In the genomic region with DNA sequence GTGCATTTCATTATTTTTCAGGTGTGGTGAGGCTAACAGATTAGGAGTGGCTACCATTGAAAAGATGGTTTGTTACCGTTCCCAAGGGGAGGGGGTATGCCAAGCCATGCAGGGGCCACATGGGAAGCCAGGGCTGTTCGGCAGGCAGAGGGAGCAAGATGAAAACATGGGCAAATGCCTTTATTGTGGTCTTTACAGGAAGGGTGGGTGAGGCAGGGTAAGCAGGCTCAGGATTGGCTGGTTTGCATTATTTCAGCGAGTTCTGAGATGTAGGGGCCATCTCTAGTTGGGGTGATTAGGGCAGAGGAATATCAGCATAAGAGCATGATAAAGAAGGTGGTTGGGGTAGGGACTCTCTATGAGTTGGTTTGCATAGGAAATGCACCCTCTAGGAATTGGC, we compare ENCODE assay signal across 17 cellular contexts.
A peak's percentile ranks its signal among the peaks of the same experiment; 100 is the strongest.
DNase-seq lines count a peak whose midpoint lies in the region; ATAC-seq and TF ChIP-seq lines count a peak whose summit lies in the region.
"Had no signal": no experiment of that assay in that cellular context is flagged by ENCODE, and none has a peak within 500 bp of the region (broad histone marks: within the 10 kb centered on the region; RNA-seq: fewer than 3 reads in every experiment).

No MANE protein-coding gene starts in this region.

- no peaks in the 10 kb centered on the region for H3K79me2 ChIP-seq in Loucy (ENCODE audit: insufficient read depth, low read length)

- H3K9ac ChIP-seq in BLaER1 (no peak overlapping the region), Loucy (ENCODE audit: low read depth, low read length, poor library complexity, severe bottlenecking) (no peak overlapping the region)
- H3K9ac ChIP-seq: GM23248 had no signal

- DNase-seq in CD4-positive, alpha-beta memory T cell, result peak in 4 of 5 donors; percentile 22 to 28 (median 27)
- DNase-seq in effector memory CD4-positive, alpha-beta T cell, result no peak
- DNase-seq in NCI-H1048 (lab: John Stamatoyannopoulos, UW) (no peak), NCI-H774 (lab: John Stamatoyannopoulos, UW) (no peak)
- no peak for DNase-seq in activated CD4-positive, CD25-positive, alpha-beta regulatory T cell (lab: John Stamatoyannopoulos, UW)
- DNase-seq: AML-193, Calu3, DMS53, GM23248 had no signal

- H3F3A ChIP-seq in Loucy (ENCODE audit: low read depth), result no peaks in the 10 kb centered on the region

- H3K4me1 Mint-ChIP-seq in CD4-positive, alpha-beta memory T cell, result peaks cover 5 to 29% (median 13%) of the 10 kb centered on the region in 4 donors

- intact Hi-C loops in CD4-positive, alpha-beta memory T cell (cut with micrococcal nuclease), result loop anchor here (5.0 kb wide), 2 partner anchors 139 to 274 kb away; partner anchors contain the start of genes LIG3 and RAD51D

- H3K27me3 ChIP-seq in BLaER1 (no peaks in the 10 kb centered on the region), Loucy (ENCODE audit: insufficient read depth, low read length, poor library complexity, severe bottlenecking) (no peaks in the 10 kb centered on the region)
- H3K27me3 ChIP-seq in CD4-positive, alpha-beta memory T cell (ENCODE audit: insufficient read depth, low read length), result no peaks in the 10 kb centered on the region
- H3K27me3 ChIP-seq in effector memory CD4-positive, alpha-beta T cell (replicated peaks; ENCODE audit: control insufficient read depth, insufficient read depth, low read length, poor library complexity, severe bottlenecking), result no peaks in the 10 kb centered on the region

- no peaks in the 10 kb centered on the region for H3K36me3 ChIP-seq in BLaER1
- no peaks in the 10 kb centered on the region for H3K36me3 ChIP-seq in CD4-positive, alpha-beta memory T cell (ENCODE audit: insufficient read depth, low read length)
- H3K36me3 ChIP-seq in Loucy (ENCODE audit: insufficient read depth, low read length), result no peaks in the 10 kb centered on the region
- H3K36me3 ChIP-seq in effector memory CD4-positive, alpha-beta T cell (ENCODE audit: control insufficient read depth, insufficient read depth, low read length), result no peaks in the 10 kb centered on the region
- H3K36me3 ChIP-seq: HAP-1 had no signal

- H3K4me1 ChIP-seq in BLaER1 (peaks cover 28% of the 10 kb centered on the region), Loucy (ENCODE audit: insufficient read depth, low read length, poor library complexity, severe bottlenecking) (peaks cover 48% of the 10 kb centered on the region)
- peaks cover 67% of the 10 kb centered on the region for H3K4me1 ChIP-seq in CD4-positive, alpha-beta memory T cell (ENCODE audit: insufficient read depth, low read length)
- H3K4me1 ChIP-seq in effector memory CD4-positive, alpha-beta T cell (ENCODE audit: control insufficient read depth, insufficient read depth, low read length, poor library complexity, severe bottlenecking), result peaks cover 43% of the 10 kb centered on the region
- H3K4me1 ChIP-seq: A549, HAP-1 had no signal

- H4K20me1 ChIP-seq in BLaER1, result no peaks in the 10 kb centered on the region
- no peaks in the 10 kb centered on the region for H4K20me1 ChIP-seq in Loucy (ENCODE audit: insufficient read depth, low read length, poor library complexity, severe bottlenecking)

- H3K4me2 ChIP-seq in BLaER1, result peak overlapping the region; percentile 44
- H3K4me2 ChIP-seq in Loucy (ENCODE audit: low read depth, low read length, poor library complexity, severe bottlenecking), result peak overlapping the region; percentile 57
- H3K4me2 ChIP-seq: A549 had no signal

- H3K4me3 Mint-ChIP-seq in CD4-positive, alpha-beta memory T cell, result no peak overlapping the region

- H2AFZ ChIP-seq in Loucy (ENCODE audit: low read length), result peak overlapping the region; percentile 28; the same call in 1 of the 2 replicates
- H2AFZ ChIP-seq: GM23248 had no signal

- CTCF ChIA-PET in CD4-positive, alpha-beta memory T cell (lab: Charles Lee; ENCODE audit: partially characterized antibody), result no interaction called here

- H3K9me3 ChIP-seq in BLaER1 (no peaks in the 10 kb centered on the region), Loucy (ENCODE audit: insufficient read depth, low read depth, low read length) (no peaks in the 10 kb centered on the region)
- no peaks in the 10 kb centered on the region for H3K9me3 ChIP-seq in CD4-positive, alpha-beta memory T cell (ENCODE audit: control insufficient read depth in 1 of 2, low read length in 2 of 2)
- H3K9me3 ChIP-seq in effector memory CD4-positive, alpha-beta T cell (ENCODE audit: control insufficient read depth, low read length), result no peaks in the 10 kb centered on the region
- H3K9me3 ChIP-seq: HAP-1 had no signal

- no peaks in the 10 kb centered on the region for H3K27me3 Mint-ChIP-seq in CD4-positive, alpha-beta memory T cell

- H3K27ac ChIP-seq in BLaER1, result no peak overlapping the region
- no peak overlapping the region for H3K27ac ChIP-seq in CD4-positive, alpha-beta memory T cell (ENCODE audit: low read depth, low read length)
- H3K27ac ChIP-seq in effector memory CD4-positive, alpha-beta T cell (ENCODE audit: insufficient read depth, low read length, poor library complexity, severe bottlenecking), result no peak overlapping the region
- H3K27ac ChIP-seq: 22Rv1, A549, GM23248, HL-60 had no signal

- no peak overlapping the region for H3K4me3 ChIP-seq in BLaER1
- no peak overlapping the region for H3K4me3 ChIP-seq in CD4-positive, alpha-beta memory T cell (ENCODE audit: low read length in 2 of 2)
- no peak overlapping the region for H3K4me3 ChIP-seq in Loucy (ENCODE audit: low read length, poor library complexity, severe bottlenecking)
- peak overlapping the region; percentile 7 for H3K4me3 ChIP-seq in effector memory CD4-positive, alpha-beta T cell (ENCODE audit: insufficient read depth, low read depth, low read length, poor library complexity, severe bottlenecking)
- H3K4me3 ChIP-seq: A549, GM23248, HAP-1, K562 had no signal

- H3K9me2 ChIP-seq in Loucy (replicated peaks; ENCODE audit: low read depth, low read length), result no peaks in the 10 kb centered on the region

- H3K27ac Mint-ChIP-seq in CD4-positive, alpha-beta memory T cell, result no peak overlapping the region

- no peaks in the 10 kb centered on the region for H3K36me3 Mint-ChIP-seq in CD4-positive, alpha-beta memory T cell

- TF ChIP-seq CTCF in Loucy (conservative IDR thresholded peaks at IDR 0.05; ENCODE audit: low read length), result 0 out of 2 replicates have a peak, but pooled peaks have one; percentile 24

- POLR2A ChIA-PET in CD4-positive, alpha-beta memory T cell (lab: Charles Lee; ENCODE audit: partially characterized antibody), result interaction anchor here (0.6 kb wide), 1 partner anchor 263 kb away, joined by 3 read pairs; no protein-coding TSS in a partner anchor

- peaks cover 0 to 2% (median 0%) of the 10 kb centered on the region in 8 donors for H3K9me3 Mint-ChIP-seq in CD4-positive, alpha-beta memory T cell

- ATAC-seq in HG02678 (IDR thresholded peaks at IDR 0.05; ENCODE audit: unreplicated experiment), result no peak
- ATAC-seq: A549, K562 had no signal

Comparison
In these comparisons a context has a peak if more than half of its experiments do, and no peak if none do; other contexts are left out.
1. DNase-seq: peak in CD4-positive, alpha-beta memory T cell (4 of 5); none in effector memory CD4-positive, alpha-beta T cell (0 of 3), NCI-H1048 (single experiment), NCI-H774 (single experiment) and activated CD4-positive, CD25-positive, alpha-beta regulatory T cell (0 of 4).